8 cellular contexts compared by ENCODE assay signal in genomic region chr3:62876064-62876463, GRCh38. TPM values are rescaled to one million over a fixed set of nuclear protein-coding genes. Genes with fewer than 3 reads are reported as not detected.
DNase-seq lines count a peak whose midpoint lies in the region; ATAC-seq, FAIRE-seq and TF ChIP-seq lines count a peak whose summit lies in the region.

No MANE protein-coding gene starts in this region.

- no peak for TF ChIP-seq POLR2A in body of pancreas (IDR thresholded peaks at IDR 0.05)

- H3K4me1 ChIP-seq in body of pancreas, result peaks cover 13% of the 10 kb centered on the region

- DNase-seq in DMS 273 treated with DMSO at 0.1 percent for 48 hours (lab: John Stamatoyannopoulos, UW) (peak; percentile 16), MG63 (peak; percentile 11), body of pancreas (peak; percentile 56 to 74 (median 62)), left colon (peak; percentile 39 to 73), SKM-1 (lab: John Stamatoyannopoulos, UW; ENCODE audit: unreplicated experiment) (no peak), D721Med (ENCODE audit: insufficient read length, low spot score) (no peak)

- ATAC-seq in body of pancreas, result no peak
- peak; percentile 33 for ATAC-seq in left colon
- ATAC-seq in GM18858 (IDR thresholded peaks at IDR 0.05; ENCODE audit: unreplicated experiment), result no peak
- ATAC-seq in HG02588 (IDR thresholded peaks at IDR 0.05; ENCODE audit: unreplicated experiment), result no peak

- intact Hi-C loops in body of pancreas (cut with DNase I) (no loop called here), left colon (cut with DNase I, micrococcal nuclease) (no loop called here)

- H3K4me3 ChIP-seq in MG63 (no peak overlapping the region), body of pancreas (no peak overlapping the region)

- no peak for FAIRE-seq in D721Med (lab: Jason Lieb, UNC)

- H3K36me3 ChIP-seq in MG63 (no peaks in the 10 kb centered on the region), body of pancreas (replicated peaks in 1 of 2; ENCODE audit: insufficient read depth in 1 of 2, low read depth in 2 of 2) (no peaks in the 10 kb centered on the region)

- no peak overlapping the region for H3K27ac ChIP-seq in body of pancreas

- H3K9me3 ChIP-seq in MG63 (no peaks in the 10 kb centered on the region), body of pancreas (no peaks in the 10 kb centered on the region)

- WGBS in body of pancreas, 2 donors, result 2 to 3% methylated on average over 16 to 17 of the region's 17 CpGs

- H3K27me3 ChIP-seq in MG63 (peaks cover 11% of the 10 kb centered on the region), body of pancreas (peaks cover 0 to 3% of the 10 kb centered on the region in 2 donors)

- no peak for TF ChIP-seq CTCF in body of pancreas (IDR thresholded peaks at IDR 0.05)
- TF ChIP-seq CTCF in D721Med (IDR thresholded peaks at IDR 0.05; ENCODE audit: insufficient read depth, missing control alignments), result no peak

RNA-seq across cellular contexts. Expression of gene CADPS, which starts 0.8 kb away (rescaled TPM):
- total RNA-seq in MG63 (2014; rRNA removed; shearing (Covaris generic); ENCODE audit: low replicate concordance), result 0.07 and 0.22 TPM in 2 replicates
- total RNA-seq in body of pancreas (10 to 100 TPM; 22.1 to 67.6 TPM), left colon (1 to 10 TPM; 3.7 to 4.4 TPM)

Comparison
In these comparisons a context has a peak if more than half of its experiments do, and no peak if none do; other contexts are left out.
1. DNase-seq: peak in DMS 273 treated with DMSO at 0.1 percent for 48 hours (single experiment), MG63 (single experiment), body of pancreas (4 of 4) and left colon (2 of 2); none in SKM-1 (single experiment) and D721Med (single experiment).
2. RNA of gene CADPS, which starts 0.8 kb away (total RNA-seq): 22.1 to 67.6 TPM in body of pancreas; 3.7 to 4.4 TPM in left colon and 0.07 to 0.22 TPM in MG63; every median in the first group is over 4 times any median in the second.